In genomic region chr16:19223235-19223847, GRCh38 we compare ENCODE assay signal across 9 cellular contexts. TPM values are rescaled to one million over a fixed set of nuclear protein-coding genes. Genes with fewer than 3 reads are reported as not detected.
DNase-seq lines count a peak whose midpoint lies in the region; TF ChIP-seq lines count a peak whose summit lies in the region.
"Had no signal": no experiment of that assay in that cellular context is flagged by ENCODE, and none has a peak within 500 bp of the region (broad histone marks: within the 10 kb centered on the region; RNA-seq: fewer than 3 reads in every experiment).

No MANE protein-coding gene starts in this region.

- intact Hi-C loops in spleen (cut with DNase I; ENCODE audit: low total_unique reads) = no loop called here
- intact Hi-C loops in tibial artery (cut with DNase I; ENCODE audit: low total_unique reads) = no loop called here

- no peak for TF ChIP-seq POLR2A in spleen (IDR thresholded peaks at IDR 0.05)

- TF ChIP-seq CTCF in spleen (IDR thresholded peaks at IDR 0.05 in 8 of 11, conservative IDR thresholded peaks at IDR 0.05 in 3 of 11) = peak in 6 of 11 experiments; percentile 36 to 59 (median 48)
- peak in 1 of 2 experiments; percentile 7 for TF ChIP-seq CTCF in tibial artery (IDR thresholded peaks at IDR 0.05)

- H3K4me3 ChIP-seq in spleen (no peak overlapping the region), tibial artery (no peak overlapping the region)

- H3K27ac ChIP-seq in spleen = no peak overlapping the region
- H3K27ac ChIP-seq in tibial artery = no peak overlapping the region

- H3K27me3 ChIP-seq in spleen (replicated peaks in 1 of 7) = no peaks in the 10 kb centered on the region
- H3K27me3 ChIP-seq in tibial artery = no peaks in the 10 kb centered on the region

- no peaks in the 10 kb centered on the region for H3K4me1 ChIP-seq in spleen
- no peaks in the 10 kb centered on the region for H3K4me1 ChIP-seq in tibial artery

- 47 to 60% (median 54%) methylated on average over 7 of the region's 7 CpGs for WGBS in spleen, 5 donors

- H3K36me3 ChIP-seq in spleen (peaks cover 0 to 27% (median 5%) of the 10 kb centered on the region in 6 donors), tibial artery (peaks cover 0 to 34% (median 19%) of the 10 kb centered on the region in 3 donors)

- DNase-seq in NCI-H1694 (lab: John Stamatoyannopoulos, UW) = peak; percentile 18
- DNase-seq in NCI-H1694 treated with DMSO at 0.1 percent for 48 hours (lab: John Stamatoyannopoulos, UW) = no peak
- DNase-seq in NCI-H146 treated with DMSO at 0.1 percent for 48 hours (lab: John Stamatoyannopoulos, UW; ENCODE audit: unreplicated experiment) = peak; percentile 33
- DNase-seq in dermis blood vessel endothelial cell = peak; percentile 38
- DNase-seq in spleen = no peak
- no peak for DNase-seq in NCI-H2196 (lab: John Stamatoyannopoulos, UW; ENCODE audit: unreplicated experiment)
- DNase-seq in GM19240 (ENCODE audit: insufficient read length, low spot score) = no peak
- DNase-seq in tibial artery = no peak

- peaks cover 2 to 22% (median 13%) of the 10 kb centered on the region in 8 donors for H3K9me3 ChIP-seq in spleen
- peaks cover 0 to 8% (median 0%) of the 10 kb centered on the region in 3 donors for H3K9me3 ChIP-seq in tibial artery

RNA-seq across cellular contexts. Expression of gene SYT17, which starts 55.3 kb away (rescaled TPM):
- 2.2 and 2.9 TPM in 2 replicates for total RNA-seq in dermis blood vessel endothelial cell
- total RNA-seq in spleen = 1 to 10 TPM; 1.2 to 3.7 (median 1.6) TPM
- polyA plus RNA-seq in spleen = 1 to 10 TPM; 1.5 to 3.2 (median 2.9) TPM
- total RNA-seq: CD4-positive, CD25-positive, alpha-beta regulatory T cell had no signal

Comparison
In these comparisons a context has a peak if more than half of its experiments do, and no peak if none do; other contexts are left out.
1. DNase-seq: peak in NCI-H1694 (single experiment), NCI-H146 treated with DMSO at 0.1 percent for 48 hours (single experiment) and dermis blood vessel endothelial cell (single experiment); none in NCI-H1694 treated with DMSO at 0.1 percent for 48 hours (single experiment), spleen (single experiment), NCI-H2196 (single experiment), GM19240 (single experiment) and tibial artery (0 of 2).